Comparison of ENCODE assay signal across 10 cellular contexts in genomic region chr12:75705749-75706719, GRCh38.
DNase-seq lines count a peak whose midpoint lies in the region; ATAC-seq and TF ChIP-seq lines count a peak whose summit lies in the region.
"Had no signal": no experiment of that assay in that cellular context is flagged by ENCODE, and none has a peak within 500 bp of the region (broad histone marks: within the 10 kb centered on the region; RNA-seq: fewer than 3 reads in every experiment).

No MANE protein-coding gene starts in this region.

- peaks cover 8 to 21% (median 14%) of the 10 kb centered on the region in 7 donors for H3K4me1 Mint-ChIP-seq in naive thymus-derived CD4-positive, alpha-beta T cell
- peaks cover 79% of the 10 kb centered on the region for H3K4me1 Mint-ChIP-seq in Calu3 (ENCODE audit: low read depth, unreplicated experiment)

- ATAC-seq in psoas muscle, result peak; percentile 70 to 81 (median 74)
- no peak for ATAC-seq in naive thymus-derived CD4-positive, alpha-beta T cell

- H3K27ac ChIP-seq in SJSA1, result peak overlapping the region; percentile 52
- H3K27ac ChIP-seq in psoas muscle, result peak overlapping the region; percentile 40
- H3K27ac ChIP-seq in naive thymus-derived CD4-positive, alpha-beta T cell (ENCODE audit: low read depth, low read length), result no peak overlapping the region
- H3K27ac ChIP-seq: neutrophil had no signal

- H3K9me3 ChIP-seq in SJSA1 (replicated peaks) (no peaks in the 10 kb centered on the region), psoas muscle (no peaks in the 10 kb centered on the region)
- no peaks in the 10 kb centered on the region for H3K9me3 ChIP-seq in naive thymus-derived CD4-positive, alpha-beta T cell (ENCODE audit: control insufficient read depth in 2 of 3, low read length in 3 of 3)
- H3K9me3 ChIP-seq: neutrophil had no signal

- H3K4me3 ChIP-seq in SJSA1, result no peak overlapping the region
- H3K4me3 ChIP-seq in psoas muscle, result no peak overlapping the region
- no peak overlapping the region for H3K4me3 ChIP-seq in naive thymus-derived CD4-positive, alpha-beta T cell (ENCODE audit: low read length)

- intact Hi-C loops in psoas muscle (cut with DNase I) (no loop called here), Calu3 (cut with micrococcal nuclease; ENCODE audit: unreplicated experiment) (no loop called here)
- intact Hi-C loops in naive thymus-derived CD4-positive, alpha-beta T cell (cut with micrococcal nuclease), result no loop called here

- H3K4me1 ChIP-seq in SJSA1 (replicated peaks) (peaks cover 18% of the 10 kb centered on the region), psoas muscle (peaks cover 18% of the 10 kb centered on the region)
- peaks cover 6 to 7% of the 10 kb centered on the region in 2 donors for H3K4me1 ChIP-seq in naive thymus-derived CD4-positive, alpha-beta T cell (ENCODE audit: control insufficient read depth in 2 of 2, insufficient read depth in 2 of 2, low read length in 2 of 2)

- WGBS in psoas muscle, 3 donors, result 20 to 24% (median 21%) methylated on average over 8 of the region's 8 CpGs

- H3K27ac Mint-ChIP-seq in naive thymus-derived CD4-positive, alpha-beta T cell, result no peak overlapping the region
- H3K27ac Mint-ChIP-seq in Calu3 (ENCODE audit: unreplicated experiment), result no peak overlapping the region

- TF ChIP-seq CTCF in psoas muscle (IDR thresholded peaks at IDR 0.05) (no peak), Calu3 (IDR thresholded peaks at IDR 0.05; ENCODE audit: unreplicated experiment) (no peak)

- peaks cover 0 to 27% (median 0%) of the 10 kb centered on the region in 5 donors for H3K27me3 Mint-ChIP-seq in naive thymus-derived CD4-positive, alpha-beta T cell
- no peaks in the 10 kb centered on the region for H3K27me3 Mint-ChIP-seq in Calu3 (ENCODE audit: unreplicated experiment)

- peak; percentile 97 for DNase-seq in EH (ENCODE audit: low read depth)
- peak; percentile 59 to 64 for DNase-seq in SJSA1 (ENCODE audit: low read depth in 1 of 2, low spot score in 2 of 2)
- peak; percentile 32 for DNase-seq in globus pallidus (ENCODE audit: low spot score)
- peak in 1 of 2 donors; percentile 21 for DNase-seq in psoas muscle
- DNase-seq in naive thymus-derived CD4-positive, alpha-beta T cell, result no peak
- no peak for DNase-seq in DMS153 (lab: John Stamatoyannopoulos, UW)
- no peak for DNase-seq in SKM-1 (lab: John Stamatoyannopoulos, UW; ENCODE audit: unreplicated experiment)
- DNase-seq in Calu3, result no peak
- DNase-seq: activated T-cell treated with anti-CD3 and anti-CD28 coated beads, Interleukin-2, amount 50 U/mL, for 1 hour had no signal

- no peaks in the 10 kb centered on the region for H3K36me3 Mint-ChIP-seq in naive thymus-derived CD4-positive, alpha-beta T cell
- H3K36me3 Mint-ChIP-seq in Calu3 (ENCODE audit: insufficient read depth, unreplicated experiment), result no peaks in the 10 kb centered on the region

- no peak overlapping the region for H3K4me3 Mint-ChIP-seq in naive thymus-derived CD4-positive, alpha-beta T cell
- H3K4me3 Mint-ChIP-seq in Calu3 (ENCODE audit: low read depth, unreplicated experiment), result no peak overlapping the region

- CTCF ChIA-PET in naive thymus-derived CD4-positive, alpha-beta T cell (lab: Charles Lee), result no interaction called here
- CTCF ChIA-PET in Calu3 (lab: Charles Lee), result no interaction called here

- no TSS peak for BruUV-seq in Calu3 (replicated peaks; lab: Mats Ljungman, UMichigan)

- H3K36me3 ChIP-seq in SJSA1, result no peaks in the 10 kb centered on the region
- H3K36me3 ChIP-seq in psoas muscle (ENCODE audit: insufficient read depth in 1 of 2, low read depth in 1 of 2), result no peaks in the 10 kb centered on the region
- H3K36me3 ChIP-seq in naive thymus-derived CD4-positive, alpha-beta T cell (ENCODE audit: control insufficient read depth in 2 of 3, insufficient read depth in 3 of 3, low read length in 3 of 3), result no peaks in the 10 kb centered on the region
- H3K36me3 ChIP-seq: neutrophil had no signal

- POLR2A ChIA-PET in naive thymus-derived CD4-positive, alpha-beta T cell (lab: Charles Lee), result no interaction called here

- no peaks in the 10 kb centered on the region for H3K9me3 Mint-ChIP-seq in naive thymus-derived CD4-positive, alpha-beta T cell
- H3K9me3 Mint-ChIP-seq in Calu3 (ENCODE audit: low read depth, unreplicated experiment), result no peaks in the 10 kb centered on the region

- H3K27me3 ChIP-seq in SJSA1 (replicated peaks) (no peaks in the 10 kb centered on the region), psoas muscle (ENCODE audit: insufficient read depth in 3 of 3, low read length in 2 of 3) (no peaks in the 10 kb centered on the region)
- H3K27me3 ChIP-seq in naive thymus-derived CD4-positive, alpha-beta T cell (ENCODE audit: control insufficient read depth in 2 of 2, insufficient read depth in 2 of 2, low read length in 2 of 2), result no peaks in the 10 kb centered on the region
- H3K27me3 ChIP-seq: neutrophil had no signal

Comparison
In these comparisons a context has a peak if more than half of its experiments do, and no peak if none do; other contexts are left out.
1. DNase-seq: peak in EH (single experiment), SJSA1 (2 of 2) and globus pallidus (single experiment); none in naive thymus-derived CD4-positive, alpha-beta T cell (0 of 9), DMS153 (single experiment), SKM-1 (single experiment) and Calu3 (single experiment).